In the genomic region with DNA sequence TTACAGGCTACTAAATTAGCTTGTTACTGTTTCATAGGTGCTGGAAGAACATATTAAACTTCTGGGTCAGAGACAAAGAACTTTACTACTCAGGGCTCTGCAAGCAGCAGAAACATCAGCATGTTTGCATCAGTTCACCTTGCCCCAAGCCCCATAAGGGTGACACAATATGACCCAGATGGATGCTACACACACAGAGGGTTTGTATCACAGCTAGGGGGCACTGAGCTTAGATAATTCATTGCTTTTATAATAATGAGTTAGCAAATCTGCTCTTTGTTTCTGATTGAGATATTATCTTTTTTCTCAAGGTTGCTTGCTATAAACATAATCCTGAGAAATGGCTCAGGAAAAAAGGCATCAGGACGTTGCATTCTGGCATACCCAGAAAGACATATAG, we compare ENCODE assay signal across 15 cellular contexts. TPM values are rescaled to one million over a fixed set of nuclear protein-coding genes. Genes with fewer than 3 reads are reported as not detected.
DNase-seq lines count a peak whose midpoint lies in the region; ATAC-seq and TF ChIP-seq lines count a peak whose summit lies in the region.
"Had no signal": no experiment of that assay in that cellular context is flagged by ENCODE, and none has a peak within 500 bp of the region (broad histone marks: within the 10 kb centered on the region; RNA-seq: fewer than 3 reads in every experiment).

No MANE protein-coding gene starts in this region.

- no peak overlapping the region for H2AFZ ChIP-seq in OCI-LY3 (ENCODE audit: low read depth, low read length)

- TF ChIP-seq CTCF in A673 (conservative IDR thresholded peaks at IDR 0.05; ENCODE audit: low read depth, low read length), result peak; percentile 45
- TF ChIP-seq CTCF in GM12865 (IDR thresholded peaks at IDR 0.05; ENCODE audit: insufficient read depth, low read depth, low read length, missing control alignments), result peak; percentile 10
- TF ChIP-seq CTCF in OCI-LY3 (IDR thresholded peaks at IDR 0.05; ENCODE audit: low read depth, low read length), result peak; percentile 47
- peak; percentile 44 for TF ChIP-seq CTCF in epithelial cell of proximal tubule (conservative IDR thresholded peaks at IDR 0.05; ENCODE audit: low read depth, low read length)

- DNase-seq in A673 (ENCODE audit: low spot score), result no peak
- no peak for DNase-seq in GM12865 (ENCODE audit: low read depth)
- no peak for DNase-seq in epithelial cell of proximal tubule (ENCODE audit: low read depth)
- no peak for DNase-seq in glomerular visceral epithelial cell (ENCODE audit: extremely low spot score)
- no peak for DNase-seq in activated CD4-positive, alpha-beta T cell treated with anti-CD3 and anti-CD28 coated beads, Interleukin-2, amount 50 U/mL, for 4 hours
- no peak for DNase-seq in T-helper 1 cell
- DNase-seq: activated CD8-positive, alpha-beta T cell treated with anti-CD3 and anti-CD28 coated beads, Interleukin-2, amount 10 ng/mL, durations not matched to agents 7 days and 5 days; naive B cell; NCI-H187 treated with DMSO at 0.1 percent for 48 hours; psoas muscle; Right ventricle myocardium superior; testis had no signal

- no TSS peak for BruUV-seq in A673 (replicated peaks; lab: Mats Ljungman, UMichigan)

- no peaks in the 10 kb centered on the region for H4K20me1 ChIP-seq in OCI-LY3 (ENCODE audit: insufficient read depth, low read length)

- H3K4me3 ChIP-seq in A673 (ENCODE audit: low read depth, low read length, poor library complexity, severe bottlenecking) (no peak overlapping the region), GM12865 (ENCODE audit: low read depth, low read length) (no peak overlapping the region), OCI-LY3 (ENCODE audit: low read length) (no peak overlapping the region), epithelial cell of proximal tubule (ENCODE audit: low read depth, low read length) (no peak overlapping the region)
- H3K4me3 ChIP-seq: ascending aorta, psoas muscle, testis had no signal

- intact Hi-C loops in A673 (cut with micrococcal nuclease; ENCODE audit: unreplicated experiment), result no loop called here

- H3K9me3 ChIP-seq in A673 (ENCODE audit: low read depth, low read length, poor library complexity, severe bottlenecking) (no peaks in the 10 kb centered on the region), OCI-LY3 (ENCODE audit: insufficient read depth, low read length) (no peaks in the 10 kb centered on the region)
- H3K9me3 ChIP-seq: ascending aorta, psoas muscle, testis had no signal

- no peak overlapping the region for H3K9ac ChIP-seq in OCI-LY3 (ENCODE audit: low read length)

- ATAC-seq in HG03571 (IDR thresholded peaks at IDR 0.05; ENCODE audit: unreplicated experiment), result no peak
- ATAC-seq: activated CD8-positive, alpha-beta T cell treated with anti-CD3 and anti-CD28 coated beads, Interleukin-2, amount 10 ng/mL, durations not matched to agents 7 days and 5 days had no signal

- no peak overlapping the region for H3K4me2 ChIP-seq in OCI-LY3 (ENCODE audit: low read length)

- POLR2A ChIA-PET in A673 (lab: Charles Lee; ENCODE audit: low non-redundant PET), result interaction anchor here (0.6 kb wide), 1 partner anchor 169 kb away, joined by 4 read pairs; no protein-coding TSS in a partner anchor

- H3K4me1 ChIP-seq in A673 (ENCODE audit: insufficient read depth, low read length, poor library complexity, severe bottlenecking) (peaks cover under 1% of the 10 kb centered on the region), OCI-LY3 (ENCODE audit: low read length) (peaks cover 5% of the 10 kb centered on the region; the same call in 1 of the 2 replicates)
- H3K4me1 ChIP-seq: ascending aorta, psoas muscle, testis had no signal

- H3K27ac ChIP-seq in A673 (ENCODE audit: low read depth, low read length, poor library complexity, severe bottlenecking) (no peak overlapping the region), OCI-LY3 (ENCODE audit: low read length) (no peak overlapping the region)
- H3K27ac ChIP-seq: ascending aorta, psoas muscle, testis had no signal

- H3K36me3 ChIP-seq in A673 (ENCODE audit: insufficient read depth, low read length, poor library complexity, severe bottlenecking), result no peaks in the 10 kb centered on the region
- no peaks in the 10 kb centered on the region for H3K36me3 ChIP-seq in OCI-LY3 (replicated peaks; ENCODE audit: low read depth, low read length)
- H3K36me3 ChIP-seq: ascending aorta had no signal

- CTCF ChIA-PET in A673 (lab: Charles Lee), result interaction anchor here (0.8 kb wide), 1 partner anchor 112 kb away, joined by 3 read pairs; no protein-coding TSS in a partner anchor

- no peaks in the 10 kb centered on the region for H3K79me2 ChIP-seq in OCI-LY3 (ENCODE audit: low read length)

- H3K27me3 ChIP-seq in A673 (replicated peaks; ENCODE audit: insufficient read depth, low read depth, low read length, poor library complexity), result no peaks in the 10 kb centered on the region
- peaks cover 8% of the 10 kb centered on the region; the same call in 1 of the 2 replicates for H3K27me3 ChIP-seq in OCI-LY3 (ENCODE audit: low read depth, low read length)
- H3K27me3 ChIP-seq: ascending aorta, testis had no signal

RNA-seq across cellular contexts. Expression of a gene that starts 4.8 kb away (rescaled TPM):
- total RNA-seq in A673 (2021), result 0.20 and 0.26 TPM in 2 replicates
- 0.40 and 0.43 TPM in 2 replicates for total RNA-seq in epithelial cell of proximal tubule

RNA-seq across cellular contexts. Expression of a gene that starts 47.9 kb away (rescaled TPM):
- total RNA-seq in A673 (2021), result 33.1 and 35.8 TPM in 2 replicates
- 28.3 and 36.6 TPM in 2 replicates for total RNA-seq in epithelial cell of proximal tubule
